In the genomic region with DNA sequence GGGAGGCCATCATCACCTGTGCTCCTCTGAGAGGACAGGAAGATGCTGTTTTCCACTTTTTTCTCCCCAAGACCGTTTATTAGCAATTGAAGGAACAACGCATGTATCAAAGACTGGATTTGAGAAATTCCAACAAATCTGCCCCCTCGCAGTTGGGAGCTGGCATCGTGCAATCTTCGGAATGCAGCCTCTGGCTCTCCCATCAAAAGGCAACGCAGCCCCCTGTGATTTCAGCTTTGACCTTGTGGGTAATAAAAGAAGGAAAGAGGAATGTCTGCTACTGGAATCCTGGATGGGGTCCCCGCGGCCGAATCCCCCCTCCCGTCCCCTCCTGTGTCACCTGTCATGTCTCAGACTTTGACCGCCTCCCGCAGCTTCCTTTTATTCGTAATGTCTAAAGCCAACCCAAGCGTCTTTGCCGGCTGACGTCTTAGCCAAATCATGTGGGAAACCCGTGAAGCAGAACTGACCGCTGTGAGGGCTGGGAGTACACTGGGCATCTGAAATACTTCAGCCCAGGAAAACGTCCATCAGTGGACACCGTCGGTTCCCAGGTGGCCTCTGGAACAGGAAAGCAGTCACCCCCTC, we compare ENCODE assay signal across 1 cellular context.
TF ChIP-seq lines count a peak whose summit lies in the region.

No MANE protein-coding gene starts in this region.

TF ChIP-seq in GM12878, 131 proteins besides CTCF, POLR2A, EP300 and RAD21 (continued from another document):
- TF ChIP-seq E2F4 (IDR thresholded peaks at IDR 0.05; ENCODE audit: low read depth, low read length) (no peak), FOXK2 (IDR thresholded peaks at IDR 0.05) (no peak), RB1 (IDR thresholded peaks at IDR 0.05; ENCODE audit: borderline replicate concordance) (no peak), POU2F2 (IDR thresholded peaks at IDR 0.05; ENCODE audit: borderline replicate concordance, low read depth, low read length) (peak; percentile 89; the same call in 2 of the 3 replicates), POLR2AphosphoS2 (IDR thresholded peaks at IDR 0.05; ENCODE audit: low read depth, low read length) (no peak), TARDBP (IDR thresholded peaks at IDR 0.05; ENCODE audit: borderline replicate concordance) (no peak), YY1 (IDR thresholded peaks at IDR 0.05; ENCODE audit: low read depth, low read length) (no peak), REST (IDR thresholded peaks at IDR 0.05; ENCODE audit: low read depth, low read length) (no peak), CBX5 (IDR thresholded peaks at IDR 0.05; ENCODE audit: low read depth) (no peak), LARP7 (IDR thresholded peaks at IDR 0.05) (no peak), E2F8 (IDR thresholded peaks at IDR 0.05; ENCODE audit: low read depth, partially characterized antibody) (no peak), RELB (IDR thresholded peaks at IDR 0.05; ENCODE audit: low read depth) (no peak), BMI1 (IDR thresholded peaks at IDR 0.05; ENCODE audit: borderline replicate concordance) (no peak), SREBF2 (IDR thresholded peaks at IDR 0.05; ENCODE audit: low read length) (no peak), MTA3 (IDR thresholded peaks at IDR 0.05; ENCODE audit: borderline replicate concordance, low read length) (no peak), YBX1 (IDR thresholded peaks at IDR 0.05) (no peak), PAX5 (IDR thresholded peaks at IDR 0.05; ENCODE audit: borderline replicate concordance, low read depth, low read length) (peak; percentile 85), ZNF217 (IDR thresholded peaks at IDR 0.05) (no peak), SUZ12 (IDR thresholded peaks at IDR 0.05; ENCODE audit: unreplicated experiment) (no peak), HCFC1 (IDR thresholded peaks at IDR 0.05; ENCODE audit: low read length) (no peak), SIX5 (IDR thresholded peaks at IDR 0.05; ENCODE audit: low read depth, low read length, severe bottlenecking) (no peak), MEF2B (IDR thresholded peaks at IDR 0.05; ENCODE audit: partially characterized antibody, poor library complexity, severe bottlenecking) (no peak), SUPT20H (IDR thresholded peaks at IDR 0.05; ENCODE audit: borderline replicate concordance, control insufficient read depth, low read depth, low read length) (no peak), GABPA (IDR thresholded peaks at IDR 0.05; ENCODE audit: low read depth) (no peak), RELA (IDR thresholded peaks at IDR 0.05; ENCODE audit: borderline replicate concordance, partially characterized antibody) (no peak), SKIL (IDR thresholded peaks at IDR 0.05; ENCODE audit: low read depth, poor library complexity, severe bottlenecking) (peak; percentile 30), ZNF622 (IDR thresholded peaks at IDR 0.05) (no peak), CEBPB (IDR thresholded peaks at IDR 0.05; ENCODE audit: borderline replicate concordance in 1 of 2, low read depth in 2 of 2, low read length in 2 of 2) (no peak), DPF2 (IDR thresholded peaks at IDR 0.05) (0 out of 2 replicates have a peak, but pooled peaks have one; percentile 45), MXI1 (IDR thresholded peaks at IDR 0.05; ENCODE audit: low read depth, low read length) (no peak), ZNF24 (IDR thresholded peaks at IDR 0.05) (no peak)
- TF ChIP-seq, protein P1, sequence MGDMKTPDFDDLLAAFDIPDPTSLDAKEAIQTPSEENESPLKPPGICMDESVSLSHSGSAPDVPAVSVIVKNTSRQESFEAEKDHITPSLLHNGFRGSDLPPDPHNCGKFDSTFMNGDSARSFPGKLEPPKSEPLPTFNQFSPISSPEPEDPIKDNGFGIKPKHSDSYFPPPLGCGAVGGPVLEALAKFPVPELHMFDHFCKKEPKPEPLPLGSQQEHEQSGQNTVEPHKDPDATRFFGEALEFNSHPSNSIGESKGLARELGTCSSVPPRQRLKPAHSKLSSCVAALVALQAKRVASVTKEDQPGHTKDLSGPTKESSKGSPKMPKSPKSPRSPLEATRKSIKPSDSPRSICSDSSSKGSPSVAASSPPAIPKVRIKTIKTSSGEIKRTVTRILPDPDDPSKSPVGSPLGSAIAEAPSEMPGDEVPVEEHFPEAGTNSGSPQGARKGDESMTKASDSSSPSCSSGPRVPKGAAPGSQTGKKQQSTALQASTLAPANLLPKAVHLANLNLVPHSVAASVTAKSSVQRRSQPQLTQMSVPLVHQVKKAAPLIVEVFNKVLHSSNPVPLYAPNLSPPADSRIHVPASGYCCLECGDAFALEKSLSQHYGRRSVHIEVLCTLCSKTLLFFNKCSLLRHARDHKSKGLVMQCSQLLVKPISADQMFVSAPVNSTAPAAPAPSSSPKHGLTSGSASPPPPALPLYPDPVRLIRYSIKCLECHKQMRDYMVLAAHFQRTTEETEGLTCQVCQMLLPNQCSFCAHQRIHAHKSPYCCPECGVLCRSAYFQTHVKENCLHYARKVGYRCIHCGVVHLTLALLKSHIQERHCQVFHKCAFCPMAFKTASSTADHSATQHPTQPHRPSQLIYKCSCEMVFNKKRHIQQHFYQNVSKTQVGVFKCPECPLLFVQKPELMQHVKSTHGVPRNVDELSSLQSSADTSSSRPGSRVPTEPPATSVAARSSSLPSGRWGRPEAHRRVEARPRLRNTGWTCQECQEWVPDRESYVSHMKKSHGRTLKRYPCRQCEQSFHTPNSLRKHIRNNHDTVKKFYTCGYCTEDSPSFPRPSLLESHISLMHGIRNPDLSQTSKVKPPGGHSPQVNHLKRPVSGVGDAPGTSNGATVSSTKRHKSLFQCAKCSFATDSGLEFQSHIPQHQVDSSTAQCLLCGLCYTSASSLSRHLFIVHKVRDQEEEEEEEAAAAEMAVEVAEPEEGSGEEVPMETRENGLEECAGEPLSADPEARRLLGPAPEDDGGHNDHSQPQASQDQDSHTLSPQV (IDR thresholded peaks at IDR 0.05), result no peak
- TF ChIP-seq, protein P2, sequence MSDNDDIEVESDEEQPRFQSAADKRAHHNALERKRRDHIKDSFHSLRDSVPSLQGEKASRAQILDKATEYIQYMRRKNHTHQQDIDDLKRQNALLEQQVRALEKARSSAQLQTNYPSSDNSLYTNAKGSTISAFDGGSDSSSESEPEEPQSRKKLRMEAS (IDR thresholded peaks at IDR 0.05; ENCODE audit: low read depth, low read length), result no peak
